ENCODE assay signal across 18 cellular contexts in the genomic region with DNA sequence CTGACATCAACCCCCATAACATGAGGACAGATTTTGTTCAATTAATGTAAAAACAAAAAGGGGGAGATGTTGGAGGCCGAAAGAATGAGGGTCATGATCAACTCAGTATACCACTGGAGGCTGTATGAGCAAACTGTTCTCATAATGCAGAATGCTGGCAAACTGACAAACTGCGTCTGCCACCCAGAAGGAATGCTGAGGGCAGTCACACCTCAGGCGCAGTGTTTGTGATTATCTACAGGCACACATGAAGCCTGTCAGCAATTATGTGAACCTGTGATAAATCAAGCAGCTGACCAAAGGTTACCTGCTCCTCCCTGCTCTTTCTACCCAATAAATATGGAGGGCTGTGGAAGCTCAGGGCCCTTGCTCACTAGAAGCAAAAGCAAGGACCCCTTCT. TPM values are rescaled to one million over a fixed set of nuclear protein-coding genes. Genes with fewer than 3 reads are reported as not detected.
"Had no signal": no experiment of that assay in that cellular context is flagged by ENCODE, and none has a peak within 500 bp of the region (broad histone marks: within the 10 kb centered on the region; RNA-seq: fewer than 3 reads in every experiment).

No MANE protein-coding gene starts in this region.

- DNase-seq: activated B cell treated with CpG ODN at 0.5 μM for 24 hours; activated CD4-positive, alpha-beta memory T cell treated with anti-CD3 and anti-CD28 coated beads, Interleukin-2, amount 10 ng/mL, durations not matched to agents 7 days and 5 days; activated CD4-positive, alpha-beta T cell treated with anti-CD3 and anti-CD28 coated beads for 4 hours; activated CD8-positive, alpha-beta memory T cell treated with anti-CD3 and anti-CD28 coated beads, Interleukin-2, amount 10 ng/mL, durations not matched to agents 7 days and 5 days; activated naive CD8-positive, alpha-beta T cell treated with anti-CD3 and anti-CD28 coated beads for 36 hours; amniotic stem cell; dorsolateral prefrontal cortex; foreskin melanocyte; glutamatergic neuron; kidney glomerular epithelial cell; lower lobe of right lung; occipital lobe; right lobe of liver; stimulated activated naive B cell treated with anti-CD40 and anti-IgM and Interleukin-4, amounts not matched to agents 10 μg/mL and 1 μg/mL and 100 μg/mL, for 72 hours had no signal

- H3K4me3 ChIP-seq: cardiac muscle cell, dorsolateral prefrontal cortex, lower lobe of right lung, right lobe of liver had no signal

- H3K9me3 ChIP-seq: lower lobe of right lung, right lobe of liver had no signal

- H3K27ac ChIP-seq: cardiac muscle cell, dorsolateral prefrontal cortex, lower lobe of right lung, right lobe of liver had no signal

- H3K36me3 ChIP-seq: cardiac muscle cell, lower lobe of right lung, right lobe of liver had no signal

- ATAC-seq: activated CD8-positive, alpha-beta memory T cell treated with anti-CD3 and anti-CD28 coated beads, Interleukin-2, amount 10 ng/mL, durations not matched to agents 7 days and 5 days; right lobe of liver had no signal

- H3K4me1 ChIP-seq: right lobe of liver had no signal

- H3K27me3 ChIP-seq: cardiac muscle cell, dorsolateral prefrontal cortex, right lobe of liver had no signal

RNA-seq across cellular contexts. Expression of a gene that starts 27.3 kb away (rescaled TPM):
- total RNA-seq: activated B cell treated with CpG ODN at 0.5 μM for 24 hours; activated CD4-positive, alpha-beta memory T cell treated with anti-CD3 and anti-CD28 coated beads, Interleukin-2, amount 10 ng/mL, durations not matched to agents 7 days and 5 days; activated CD8-positive, alpha-beta memory T cell treated with anti-CD3 and anti-CD28 coated beads, Interleukin-2, amount 10 ng/mL, durations not matched to agents 7 days and 5 days; activated naive CD8-positive, alpha-beta T cell treated with anti-CD3 and anti-CD28 coated beads for 36 hours; cardiac muscle cell; epithelial cell of proximal tubule; myocyte; occipital lobe; SK-MEL-5 had no signal

RNA-seq across cellular contexts. Expression of a gene that starts 33.0 kb away (rescaled TPM):
- total RNA-seq: activated B cell treated with CpG ODN at 0.5 μM for 24 hours had no signal

RNA-seq across cellular contexts. Expression of a gene that starts 41.3 kb away (rescaled TPM):
- total RNA-seq: activated B cell treated with CpG ODN at 0.5 μM for 24 hours; activated CD4-positive, alpha-beta memory T cell treated with anti-CD3 and anti-CD28 coated beads, Interleukin-2, amount 10 ng/mL, durations not matched to agents 7 days and 5 days; activated CD8-positive, alpha-beta memory T cell treated with anti-CD3 and anti-CD28 coated beads, Interleukin-2, amount 10 ng/mL, durations not matched to agents 7 days and 5 days had no signal
